ENCODE assay signal across 8 cellular contexts in genomic region chr9:137200311-137201204, GRCh38. TPM values are rescaled to one million over a fixed set of nuclear protein-coding genes. Genes with fewer than 3 reads are reported as not detected.
DNase-seq lines count a peak whose midpoint lies in the region; ATAC-seq and TF ChIP-seq lines count a peak whose summit lies in the region.

TSS of gene TPRN (minus strand) at chr9:137200741. CDS start at chr9:137200711, 30 bp downstream.

- no peaks in the 10 kb centered on the region for H3K9me3 ChIP-seq in RWPE2 (ENCODE audit: severe bottlenecking)

- H3K4me3 ChIP-seq in RWPE2 (ENCODE audit: severe bottlenecking) (peak within 1 kb of the TSS; percentile 88), fibroblast of pulmonary artery (replicated peaks; ENCODE audit: low read depth, low read length) (peak within 1 kb of the TSS; percentile 69)

- peak within 1 kb of the TSS; percentile 77 to 78 for H3K27ac Mint-ChIP-seq in natural killer cell treated with Interleukin-12 subunit alpha and Interleukin-12 subunit beta and Interleukin-15 and Interleukin-18, amount 100 ng/mL, for 72 hours

- peaks cover 8% of the 10 kb centered on the region; the same call in 1 of the 2 replicates for H3K36me3 ChIP-seq in RWPE2 (ENCODE audit: low read depth)

- peak within 1 kb of the TSS; percentile 80 for H3K4me3 Mint-ChIP-seq in natural killer cell treated with Interleukin-12 subunit alpha and Interleukin-12 subunit beta and Interleukin-15 and Interleukin-18, amount 100 ng/mL, for 72 hours

- H3K36me3 Mint-ChIP-seq in natural killer cell treated with Interleukin-12 subunit alpha and Interleukin-12 subunit beta and Interleukin-15 and Interleukin-18, amount 100 ng/mL, for 72 hours, result no peaks in the 10 kb centered on the region

- no peaks in the 10 kb centered on the region for H3K9me3 Mint-ChIP-seq in natural killer cell treated with Interleukin-12 subunit alpha and Interleukin-12 subunit beta and Interleukin-15 and Interleukin-18, amount 100 ng/mL, for 72 hours

- peak; percentile 93 for ATAC-seq in RWPE2 (ENCODE audit: low read depth)
- ATAC-seq in natural killer cell treated with Interleukin-12 subunit alpha and Interleukin-12 subunit beta and Interleukin-15 and Interleukin-18, amount 100 ng/mL, for 72 hours, result peak; percentile 98
- peak; percentile 95 for ATAC-seq in stimulated activated naive CD8-positive, alpha-beta T cell treated with anti-CD3 and anti-CD28 coated beads, Interleukin-15, Interleukin-2, amounts not matched to agents 100 U/mL and 50 U/mL, for 24 hours

- peaks cover 13% of the 10 kb centered on the region for H3K4me1 ChIP-seq in RWPE2 (ENCODE audit: insufficient read depth, poor library complexity, severe bottlenecking)

- H3K27me3 ChIP-seq in RWPE2 (ENCODE audit: insufficient read depth, poor library complexity, severe bottlenecking), result no peaks in the 10 kb centered on the region

- H3K4me1 Mint-ChIP-seq in natural killer cell treated with Interleukin-12 subunit alpha and Interleukin-12 subunit beta and Interleukin-15 and Interleukin-18, amount 100 ng/mL, for 72 hours (ENCODE audit: low read depth in 2 of 2), result peaks cover 16% of the 10 kb centered on the region in 2 donors

- peak within 1 kb of the TSS; percentile 32 for H3K27ac ChIP-seq in RWPE2 (ENCODE audit: poor library complexity, severe bottlenecking)

- H3K27me3 Mint-ChIP-seq in natural killer cell treated with Interleukin-12 subunit alpha and Interleukin-12 subunit beta and Interleukin-15 and Interleukin-18, amount 100 ng/mL, for 72 hours, result no peaks in the 10 kb centered on the region

- peak; percentile 99 for DNase-seq in EH (ENCODE audit: low read depth)
- peak; percentile 98 for DNase-seq in H4 (ENCODE audit: low spot score)
- peak; percentile 98 for DNase-seq in LoVo (ENCODE audit: low spot score)
- DNase-seq in RWPE2 (ENCODE audit: low spot score), result peak; percentile 100
- DNase-seq in activated T-helper 9 cell treated with anti-CD3 and anti-CD28 coated beads, Interleukin-2, amount 50 U/mL, for 16 hours (ENCODE audit: low read depth), result peak; percentile 98
- peak; percentile 99 for DNase-seq in fibroblast of pulmonary artery (ENCODE audit: low read depth)
- peak; percentile 100 for DNase-seq in natural killer cell treated with Interleukin-12 subunit alpha and Interleukin-12 subunit beta and Interleukin-15 and Interleukin-18, amount 100 ng/mL, for 72 hours (ENCODE audit: low spot score)
- peak; percentile 99 for DNase-seq in stimulated activated naive CD8-positive, alpha-beta T cell treated with anti-CD3 and anti-CD28 coated beads, Interleukin-15, Interleukin-2, amounts not matched to agents 100 U/mL and 50 U/mL, for 24 hours

- TF ChIP-seq CTCF in RWPE2 (IDR thresholded peaks at IDR 0.05; ENCODE audit: poor library complexity, severe bottlenecking) (no peak), fibroblast of pulmonary artery (IDR thresholded peaks at IDR 0.05; ENCODE audit: low read length, missing control alignments) (no peak)

RNA-seq across cellular contexts. Expression of gene TPRN, which starts in this region (rescaled TPM):
- 1.2 and 3.4 TPM in 2 replicates for total RNA-seq in H4 (2014; rRNA removed; shearing (Covaris generic))
- 10 to 100 TPM in 1 of 2 donors, 1 to 10 TPM in 1; 9.0 to 19.1 TPM for total RNA-seq in natural killer cell treated with Interleukin-12 subunit alpha and Interleukin-12 subunit beta and Interleukin-15 and Interleukin-18, amount 100 ng/mL, for 72 hours

Comparison
In these comparisons a context has a peak if more than half of its experiments do, and no peak if none do; other contexts are left out.
1. Peak in every context shown above with its lines: DNase-seq, ATAC-seq, H3K4me3 ChIP-seq and H3K27ac ChIP-seq.